ENCODE assay signal across 13 cellular contexts in the genomic region with DNA sequence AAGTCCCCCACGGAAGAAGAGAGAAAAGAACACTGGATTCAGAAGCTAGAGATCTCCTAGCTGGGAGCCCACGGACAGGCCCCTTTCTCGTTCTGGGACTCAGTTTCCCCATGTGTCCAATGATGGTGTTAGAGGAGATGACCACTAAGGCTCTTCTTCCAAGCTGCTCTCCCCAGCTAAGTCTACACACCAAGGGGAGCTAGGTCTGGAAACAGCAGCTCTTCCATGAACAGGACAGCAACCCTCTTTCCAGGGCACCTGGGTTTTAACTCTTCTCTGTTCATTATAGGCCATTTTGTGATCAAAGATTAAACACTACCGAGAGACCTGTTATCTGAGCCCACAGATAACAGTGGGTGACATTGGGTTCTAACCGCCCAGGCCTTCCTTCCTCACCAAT.
A peak's percentile ranks its signal among the peaks of the same experiment; 100 is the strongest.
DNase-seq lines count a peak whose midpoint lies in the region; ATAC-seq and TF ChIP-seq lines count a peak whose summit lies in the region.
"Had no signal": no experiment of that assay in that cellular context is flagged by ENCODE, and none has a peak within 500 bp of the region (broad histone marks: within the 10 kb centered on the region; RNA-seq: fewer than 3 reads in every experiment).

No MANE protein-coding gene starts in this region.

- no peak overlapping the region for H3K14ac ChIP-seq in H9 (ENCODE audit: insufficient read depth, low read length)

- H3K27me3 ChIP-seq in H9 (ENCODE audit: insufficient read depth, low read length) = no peaks in the 10 kb centered on the region
- H3K27me3 ChIP-seq in endodermal cell (ENCODE audit: control insufficient read depth, insufficient read depth, low read length, poor library complexity, severe bottlenecking) = no peaks in the 10 kb centered on the region
- H3K27me3 ChIP-seq: SJCRH30 had no signal

- H3K9ac ChIP-seq in H9 (ENCODE audit: extremely low read depth, insufficient read length, low read length) (no peak overlapping the region), endodermal cell (ENCODE audit: extremely low read depth, low read length, poor library complexity, severe bottlenecking) (no peak overlapping the region)

- no peak overlapping the region for H3K4me3 ChIP-seq in endodermal cell (ENCODE audit: low read length)
- H3K4me3 ChIP-seq: mucosa of descending colon, SJCRH30 had no signal

- H3K4me1 ChIP-seq in H9 (ENCODE audit: insufficient read depth, low read length) = peaks cover 24% of the 10 kb centered on the region
- peaks cover 36% of the 10 kb centered on the region for H3K4me1 ChIP-seq in endodermal cell (ENCODE audit: control insufficient read depth, insufficient read depth, low read length)

- H2BK20ac ChIP-seq in H9 (ENCODE audit: low read depth, low read length, poor library complexity, severe bottlenecking) = no peak overlapping the region

- H3K18ac ChIP-seq in H9 (ENCODE audit: insufficient read length, low read depth, low read length) = no peak overlapping the region

- no peaks in the 10 kb centered on the region for H4K20me1 ChIP-seq in H9 (ENCODE audit: control insufficient read depth, insufficient read depth, insufficient read length)

- no peak overlapping the region for H2BK12ac ChIP-seq in H9 (ENCODE audit: insufficient read length, low read depth, low read length)

- H3K79me2 ChIP-seq in H9 (ENCODE audit: insufficient read depth, low read length) = peaks cover 2% of the 10 kb centered on the region

- H3K36me3 ChIP-seq in endodermal cell (ENCODE audit: control insufficient read depth, insufficient read depth, low read length) = peaks cover 60% of the 10 kb centered on the region
- H3K36me3 ChIP-seq: SJCRH30 had no signal

- H3K9me3 Mint-ChIP-seq in H9 (no peaks in the 10 kb centered on the region), endodermal cell (no peaks in the 10 kb centered on the region)
- no peaks in the 10 kb centered on the region for H3K9me3 Mint-ChIP-seq in stimulated activated effector memory CD8-positive, alpha-beta T cell treated with anti-CD3 and anti-CD28 coated beads, Interleukin-12 subunit alpha, Interleukin-12 subunit beta, amount 100 ng/mL, for 72 hours
- H3K9me3 Mint-ChIP-seq: dendritic cell treated with granulocyte-macrophage colony-stimulating factor and Interleukin-4, amounts not matched to agents 40 ng/mL and 50 ng/mL, for 4 days; IgD-negative memory B cell had no signal

- H3K4me1 Mint-ChIP-seq in H9 (peaks cover 64 to 73% of the 10 kb centered on the region in 2 experiments), endodermal cell (peaks cover 59% of the 10 kb centered on the region)
- peaks cover 79% of the 10 kb centered on the region for H3K4me1 Mint-ChIP-seq in stimulated activated effector memory CD8-positive, alpha-beta T cell treated with anti-CD3 and anti-CD28 coated beads, Interleukin-12 subunit alpha, Interleukin-12 subunit beta, amount 100 ng/mL, for 72 hours

- no peak overlapping the region for H2AK5ac ChIP-seq in H9 (ENCODE audit: insufficient read length, low read length)

- DNase-seq in H9 (no peak), endodermal cell (no peak), C1 segment of cervical spinal cord (lab: John Stamatoyannopoulos, UW) (no peak), amygdala (lab: John Stamatoyannopoulos, UW) (no peak), HPDE6-E6E7 (ENCODE audit: extremely low spot score) (no peak)
- no peak for DNase-seq in stimulated activated effector memory CD8-positive, alpha-beta T cell treated with anti-CD3 and anti-CD28 coated beads, Interleukin-12 subunit alpha, Interleukin-12 subunit beta, amount 100 ng/mL, for 72 hours (ENCODE audit: low spot score in 2 of 2)
- DNase-seq: mucosa of descending colon, NCI-H1694 treated with DMSO at 0.1 percent for 48 hours, right cardiac atrium, SJCRH30 had no signal

- TF ChIP-seq CTCF in H9 (conservative IDR thresholded peaks at IDR 0.05) (no peak), VCaP (conservative IDR thresholded peaks at IDR 0.05) (no peak), endodermal cell (conservative IDR thresholded peaks at IDR 0.05) (no peak)

- H3K27ac ChIP-seq in H9 (ENCODE audit: insufficient read length, low read depth, low read length) (no peak overlapping the region), VCaP (peak overlapping the region; percentile 67; the same call in 1 of the 2 replicates), endodermal cell (ENCODE audit: low read depth, low read length) (no peak overlapping the region)
- H3K27ac ChIP-seq: SJCRH30 had no signal

- H2BK15ac ChIP-seq in H9 (ENCODE audit: low read depth, low read length) = no peak overlapping the region

- H3K27ac Mint-ChIP-seq in H9 (peak overlapping the region in 2 of 3 experiments; percentile 59 to 68; a peak in 4 of 7 replicates), endodermal cell (peak overlapping the region; percentile 34)
- H3K27ac Mint-ChIP-seq in stimulated activated effector memory CD8-positive, alpha-beta T cell treated with anti-CD3 and anti-CD28 coated beads, Interleukin-12 subunit alpha, Interleukin-12 subunit beta, amount 100 ng/mL, for 72 hours = peak overlapping the region; percentile 93
- H3K27ac Mint-ChIP-seq: dendritic cell treated with granulocyte-macrophage colony-stimulating factor and Interleukin-4, amounts not matched to agents 40 ng/mL and 50 ng/mL, for 4 days had no signal

- no peak overlapping the region; a peak in 1 of 5 replicates for H3K4me3 Mint-ChIP-seq in H9
- no peak overlapping the region for H3K4me3 Mint-ChIP-seq in endodermal cell
- H3K4me3 Mint-ChIP-seq in stimulated activated effector memory CD8-positive, alpha-beta T cell treated with anti-CD3 and anti-CD28 coated beads, Interleukin-12 subunit alpha, Interleukin-12 subunit beta, amount 100 ng/mL, for 72 hours = peak overlapping the region; percentile 64
- H3K4me3 Mint-ChIP-seq: dendritic cell treated with granulocyte-macrophage colony-stimulating factor and Interleukin-4, amounts not matched to agents 40 ng/mL and 50 ng/mL, for 4 days; IgD-negative memory B cell had no signal

- ATAC-seq in stimulated activated effector memory CD8-positive, alpha-beta T cell treated with anti-CD3 and anti-CD28 coated beads, Interleukin-12 subunit alpha, Interleukin-12 subunit beta, amount 100 ng/mL, for 72 hours = no peak
- ATAC-seq: mucosa of descending colon, right cardiac atrium had no signal

- H2BK5ac ChIP-seq in H9 (ENCODE audit: insufficient read length, low read length) = no peak overlapping the region

- H3K36me3 Mint-ChIP-seq in H9 (ENCODE audit: insufficient read depth in 1 of 3, low read depth in 3 of 3) = peaks cover 0 to 3% (median under 1%) of the 10 kb centered on the region in 3 experiments; a peak in 4 of 7 replicates
- H3K36me3 Mint-ChIP-seq in endodermal cell (ENCODE audit: low read depth) = peaks cover 20% of the 10 kb centered on the region
- H3K36me3 Mint-ChIP-seq in stimulated activated effector memory CD8-positive, alpha-beta T cell treated with anti-CD3 and anti-CD28 coated beads, Interleukin-12 subunit alpha, Interleukin-12 subunit beta, amount 100 ng/mL, for 72 hours = peaks cover 12% of the 10 kb centered on the region
- H3K36me3 Mint-ChIP-seq: IgD-negative memory B cell had no signal

- peaks cover 4% of the 10 kb centered on the region for H3K79me1 ChIP-seq in H9 (ENCODE audit: insufficient read depth, low read depth, low read length, poor library complexity, severe bottlenecking)

- no peak overlapping the region for H3T11ph ChIP-seq in H9 (ENCODE audit: low read length)

- H4K8ac ChIP-seq in H9 (replicated peaks; ENCODE audit: insufficient read length, low read depth, low read length) = no peak overlapping the region

- no peak overlapping the region for H3K4me2 ChIP-seq in H9 (ENCODE audit: insufficient read depth, insufficient read length, low read length)

- H3K4ac ChIP-seq in H9 (ENCODE audit: low read depth, low read length) = no peak overlapping the region

- H3K23ac ChIP-seq in H9 (ENCODE audit: insufficient read length, low read depth, low read length) = no peak overlapping the region

- H4K5ac ChIP-seq in H9 (ENCODE audit: insufficient read length, low read depth, low read length) = no peak overlapping the region

- H2BK120ac ChIP-seq in H9 (ENCODE audit: low read depth, low read length, poor library complexity, severe bottlenecking) = no peak overlapping the region

- no peaks in the 10 kb centered on the region for H3K9me3 ChIP-seq in H9 (ENCODE audit: control insufficient read depth, low read depth, low read length)
- no peaks in the 10 kb centered on the region for H3K9me3 ChIP-seq in endodermal cell (ENCODE audit: control insufficient read depth, low read length)
- H3K9me3 ChIP-seq: mucosa of descending colon, SJCRH30 had no signal

- no peak overlapping the region for H2AFZ ChIP-seq in H9 (ENCODE audit: low read length)

- no peak overlapping the region for H3K56ac ChIP-seq in H9 (ENCODE audit: insufficient read length, low read depth, low read length)

- H4K91ac ChIP-seq in H9 (ENCODE audit: insufficient read length, low read depth, low read length) = no peak overlapping the region

- H3K27me3 Mint-ChIP-seq in H9 (ENCODE audit: low read depth) (no peaks in the 10 kb centered on the region), endodermal cell (ENCODE audit: insufficient read depth) (no peaks in the 10 kb centered on the region)
- H3K27me3 Mint-ChIP-seq: dendritic cell treated with granulocyte-macrophage colony-stimulating factor and Interleukin-4, amounts not matched to agents 40 ng/mL and 50 ng/mL, for 4 days; IgD-negative memory B cell had no signal

- WGBS in H9 (ENCODE audit: extremely low coverage, insufficient read length, low lambda C conversion rate) = no CpG with 5 or more reads among the region's 5 CpGs
- 89 to 94% methylated on average over 2 to 5 of the region's 5 CpGs for WGBS in endodermal cell (ENCODE audit: insufficient coverage in 1 of 2, insufficient read length in 1 of 2), 2 experiments

- no peaks in the 10 kb centered on the region for H3K23me2 ChIP-seq in H9 (ENCODE audit: insufficient read length, low read depth, low read length, poor library complexity, severe bottlenecking)

Comparison
In these comparisons a context has a peak if more than half of its experiments do, and no peak if none do; other contexts are left out.
1. H3K27ac Mint-ChIP-seq: peak in every context shown above with its lines; median percentile 93 in stimulated activated effector memory CD8-positive, alpha-beta T cell treated with anti-CD3 and anti-CD28 coated beads, Interleukin-12 subunit alpha, Interleukin-12 subunit beta, amount 100 ng/mL, for 72 hours; 64 in H9; 34 in endodermal cell.